Comparison of ENCODE assay signal across 1 cellular context in genomic region chr1:171485375-171486047, GRCh38.
TF ChIP-seq lines count a peak whose summit lies in the region.

TSS of gene PRRC2C (plus strand) at chr1:171485530. CDS start at chr1:171512089, 26,559 bp downstream.

TF ChIP-seq in HepG2, 621 proteins besides CTCF, POLR2A, EP300 and RAD21 (continued from another document):
- no peak for TF ChIP-seq ZNF407 (CRISPR knock-in tag; IDR thresholded peaks at IDR 0.05; ENCODE audit: not compliant biosample characterization)
- TF ChIP-seq, protein P1, sequence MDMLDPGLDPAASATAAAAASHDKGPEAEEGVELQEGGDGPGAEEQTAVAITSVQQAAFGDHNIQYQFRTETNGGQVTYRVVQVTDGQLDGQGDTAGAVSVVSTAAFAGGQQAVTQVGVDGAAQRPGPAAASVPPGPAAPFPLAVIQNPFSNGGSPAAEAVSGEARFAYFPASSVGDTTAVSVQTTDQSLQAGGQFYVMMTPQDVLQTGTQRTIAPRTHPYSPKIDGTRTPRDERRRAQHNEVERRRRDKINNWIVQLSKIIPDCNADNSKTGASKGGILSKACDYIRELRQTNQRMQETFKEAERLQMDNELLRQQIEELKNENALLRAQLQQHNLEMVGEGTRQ (IDR thresholded peaks at IDR 0.05; ENCODE audit: low read depth, low read length), result peak; percentile 96
- TF ChIP-seq, protein P1 (CRISPR knock-in tag; IDR thresholded peaks at IDR 0.05; ENCODE audit: borderline replicate concordance), result peak; percentile 96; the same call in 1 of the 2 replicates
- TF ChIP-seq, protein P2, sequence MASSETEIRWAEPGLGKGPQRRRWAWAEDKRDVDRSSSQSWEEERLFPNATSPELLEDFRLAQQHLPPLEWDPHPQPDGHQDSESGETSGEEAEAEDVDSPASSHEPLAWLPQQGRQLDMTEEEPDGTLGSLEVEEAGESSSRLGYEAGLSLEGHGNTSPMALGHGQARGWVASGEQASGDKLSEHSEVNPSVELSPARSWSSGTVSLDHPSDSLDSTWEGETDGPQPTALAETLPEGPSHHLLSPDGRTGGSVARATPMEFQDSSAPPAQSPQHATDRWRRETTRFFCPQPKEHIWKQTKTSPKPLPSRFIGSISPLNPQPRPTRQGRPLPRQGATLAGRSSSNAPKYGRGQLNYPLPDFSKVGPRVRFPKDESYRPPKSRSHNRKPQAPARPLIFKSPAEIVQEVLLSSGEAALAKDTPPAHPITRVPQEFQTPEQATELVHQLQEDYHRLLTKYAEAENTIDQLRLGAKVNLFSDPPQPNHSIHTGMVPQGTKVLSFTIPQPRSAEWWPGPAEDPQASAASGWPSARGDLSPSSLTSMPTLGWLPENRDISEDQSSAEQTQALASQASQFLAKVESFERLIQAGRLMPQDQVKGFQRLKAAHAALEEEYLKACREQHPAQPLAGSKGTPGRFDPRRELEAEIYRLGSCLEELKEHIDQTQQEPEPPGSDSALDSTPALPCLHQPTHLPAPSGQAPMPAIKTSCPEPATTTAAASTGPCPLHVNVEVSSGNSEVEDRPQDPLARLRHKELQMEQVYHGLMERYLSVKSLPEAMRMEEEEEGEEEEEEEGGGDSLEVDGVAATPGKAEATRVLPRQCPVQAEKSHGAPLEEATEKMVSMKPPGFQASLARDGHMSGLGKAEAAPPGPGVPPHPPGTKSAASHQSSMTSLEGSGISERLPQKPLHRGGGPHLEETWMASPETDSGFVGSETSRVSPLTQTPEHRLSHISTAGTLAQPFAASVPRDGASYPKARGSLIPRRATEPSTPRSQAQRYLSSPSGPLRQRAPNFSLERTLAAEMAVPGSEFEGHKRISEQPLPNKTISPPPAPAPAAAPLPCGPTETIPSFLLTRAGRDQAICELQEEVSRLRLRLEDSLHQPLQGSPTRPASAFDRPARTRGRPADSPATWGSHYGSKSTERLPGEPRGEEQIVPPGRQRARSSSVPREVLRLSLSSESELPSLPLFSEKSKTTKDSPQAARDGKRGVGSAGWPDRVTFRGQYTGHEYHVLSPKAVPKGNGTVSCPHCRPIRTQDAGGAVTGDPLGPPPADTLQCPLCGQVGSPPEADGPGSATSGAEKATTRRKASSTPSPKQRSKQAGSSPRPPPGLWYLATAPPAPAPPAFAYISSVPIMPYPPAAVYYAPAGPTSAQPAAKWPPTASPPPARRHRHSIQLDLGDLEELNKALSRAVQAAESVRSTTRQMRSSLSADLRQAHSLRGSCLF (CRISPR knock-in tag; IDR thresholded peaks at IDR 0.05; ENCODE audit: borderline replicate concordance), result no peak
- TF ChIP-seq FOXP4 (CRISPR knock-in tag; IDR thresholded peaks at IDR 0.05), result peak; percentile 49; the same call in 1 of the 2 replicates
- TF ChIP-seq ZNF275 (CRISPR knock-in tag; IDR thresholded peaks at IDR 0.05; ENCODE audit: borderline replicate concordance), result no peak
- no peak for TF ChIP-seq MEIS1 (CRISPR knock-in tag; IDR thresholded peaks at IDR 0.05; ENCODE audit: borderline replicate concordance)
- TF ChIP-seq YEATS2 (CRISPR knock-in tag; IDR thresholded peaks at IDR 0.05; ENCODE audit: borderline replicate concordance), result peak; percentile 93
- 0 out of 2 replicates have a peak, but pooled peaks have one; percentile 34 for TF ChIP-seq ZNF547 (CRISPR knock-in tag; IDR thresholded peaks at IDR 0.05)
- TF ChIP-seq SOX13 (IDR thresholded peaks at IDR 0.05), result no peak
- peak in 1 of 2 experiments; percentile 21; a peak in 1 of 4 replicates for TF ChIP-seq SOX13 (CRISPR knock-in tag; conservative IDR thresholded peaks at IDR 0.05 in 1 of 2, IDR thresholded peaks at IDR 0.05 in 1 of 2)
- TF ChIP-seq TARDBP (CRISPR knock-in tag; IDR thresholded peaks at IDR 0.05), result peak; percentile 72
- TF ChIP-seq CEBPG (CRISPR knock-in tag; IDR thresholded peaks at IDR 0.05), result no peak; the same call in 1 of the 2 replicates
- no peak for TF ChIP-seq TBX3 (IDR thresholded peaks at IDR 0.05; ENCODE audit: borderline replicate concordance)
- no peak for TF ChIP-seq HNRNPK (IDR thresholded peaks at IDR 0.05; ENCODE audit: low read depth, low read length, poor library complexity, severe bottlenecking)
- TF ChIP-seq ZNF138 (CRISPR knock-in tag; IDR thresholded peaks at IDR 0.05; ENCODE audit: low read depth), result no peak
- TF ChIP-seq, protein P3, sequence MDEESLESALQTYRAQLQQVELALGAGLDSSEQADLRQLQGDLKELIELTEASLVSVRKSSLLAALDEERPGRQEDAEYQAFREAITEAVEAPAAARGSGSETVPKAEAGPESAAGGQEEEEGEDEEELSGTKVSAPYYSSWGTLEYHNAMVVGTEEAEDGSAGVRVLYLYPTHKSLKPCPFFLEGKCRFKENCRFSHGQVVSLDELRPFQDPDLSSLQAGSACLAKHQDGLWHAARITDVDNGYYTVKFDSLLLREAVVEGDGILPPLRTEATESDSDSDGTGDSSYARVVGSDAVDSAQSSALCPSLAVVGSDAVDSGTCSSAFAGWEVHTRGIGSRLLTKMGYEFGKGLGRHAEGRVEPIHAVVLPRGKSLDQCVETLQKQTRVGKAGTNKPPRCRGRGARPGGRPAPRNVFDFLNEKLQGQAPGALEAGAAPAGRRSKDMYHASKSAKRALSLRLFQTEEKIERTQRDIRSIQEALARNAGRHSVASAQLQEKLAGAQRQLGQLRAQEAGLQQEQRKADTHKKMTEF (CRISPR knock-in tag; IDR thresholded peaks at IDR 0.05), result peak; percentile 74; the same call in 1 of the 2 replicates
- TF ChIP-seq ZNF605 (CRISPR knock-in tag; IDR thresholded peaks at IDR 0.05), result peak; percentile 84
- TF ChIP-seq TGIF2 (CRISPR knock-in tag; IDR thresholded peaks at IDR 0.05), result no peak; the same call in 1 of the 2 replicates
- no peak for TF ChIP-seq PRPF4 (IDR thresholded peaks at IDR 0.05; ENCODE audit: low read depth, low read length, poor library complexity, severe bottlenecking)
- no peak for TF ChIP-seq MATR3 (CRISPR knock-in tag; IDR thresholded peaks at IDR 0.05)
- TF ChIP-seq, protein P4, sequence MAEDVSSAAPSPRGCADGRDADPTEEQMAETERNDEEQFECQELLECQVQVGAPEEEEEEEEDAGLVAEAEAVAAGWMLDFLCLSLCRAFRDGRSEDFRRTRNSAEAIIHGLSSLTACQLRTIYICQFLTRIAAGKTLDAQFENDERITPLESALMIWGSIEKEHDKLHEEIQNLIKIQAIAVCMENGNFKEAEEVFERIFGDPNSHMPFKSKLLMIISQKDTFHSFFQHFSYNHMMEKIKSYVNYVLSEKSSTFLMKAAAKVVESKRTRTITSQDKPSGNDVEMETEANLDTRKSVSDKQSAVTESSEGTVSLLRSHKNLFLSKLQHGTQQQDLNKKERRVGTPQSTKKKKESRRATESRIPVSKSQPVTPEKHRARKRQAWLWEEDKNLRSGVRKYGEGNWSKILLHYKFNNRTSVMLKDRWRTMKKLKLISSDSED (CRISPR knock-in tag; IDR thresholded peaks at IDR 0.05), result no peak
- TF ChIP-seq ZNF331 (CRISPR knock-in tag; IDR thresholded peaks at IDR 0.05), result no peak
- TF ChIP-seq KLF16 (CRISPR knock-in tag; IDR thresholded peaks at IDR 0.05), result peak in 1 of 2 experiments; percentile 70; a peak in 1 of 4 replicates
